ENCODE assay signal across 8 cellular contexts in genomic region chr19:21505459-21506393, GRCh38. TPM values are rescaled to one million over a fixed set of nuclear protein-coding genes. Genes with fewer than 3 reads are reported as not detected.
DNase-seq lines count a peak whose midpoint lies in the region; ATAC-seq and TF ChIP-seq lines count a peak whose summit lies in the region.

ZNF429 (plus strand) TSS chr19:21505602; CDS start chr19:21505772, 170 bp downstream.

- peak; percentile 100 for ATAC-seq in CD4-positive, CD25-positive, alpha-beta regulatory T cell (ENCODE audit: low read depth in 2 of 2)
- ATAC-seq in GM19438 (IDR thresholded peaks at IDR 0.05; ENCODE audit: low read depth, unreplicated experiment) (peak; percentile 100), HG03575 (IDR thresholded peaks at IDR 0.05; ENCODE audit: extremely low read depth, insufficient number of reproducible peaks, low FRiP score, unreplicated experiment) (peak; percentile 99), lung (ENCODE audit: insufficient read depth, low FRiP score) (peak; percentile 100)

- H3K4me1 ChIP-seq in CD4-positive, CD25-positive, alpha-beta regulatory T cell (ENCODE audit: control insufficient read depth, insufficient read depth, low read length, poor library complexity, severe bottlenecking) = peaks cover 17% of the 10 kb centered on the region
- peaks cover 3% of the 10 kb centered on the region in 2 donors for H3K4me1 ChIP-seq in lung (ENCODE audit: control insufficient read depth in 2 of 2, insufficient read depth in 2 of 2, low read length in 2 of 2)

- no peaks in the 10 kb centered on the region for H3K27me3 Mint-ChIP-seq in CD4-positive, CD25-positive, alpha-beta regulatory T cell

- peak within 1 kb of the TSS; percentile 99 to 100 (median 99) for H3K27ac Mint-ChIP-seq in CD4-positive, CD25-positive, alpha-beta regulatory T cell

- no peak for TF ChIP-seq CTCF in lung (IDR thresholded peaks at IDR 0.05; ENCODE audit: control extremely low read depth, extremely low read depth)

- peaks cover 0 to 3% of the 10 kb centered on the region in 2 experiments for H3K9me3 ChIP-seq in CD4-positive, CD25-positive, alpha-beta regulatory T cell (ENCODE audit: control insufficient read depth in 2 of 2, low read length in 2 of 2)
- no peaks in the 10 kb centered on the region for H3K9me3 ChIP-seq in lung (ENCODE audit: control insufficient read depth in 2 of 2, insufficient read depth in 1 of 2, low read length in 1 of 2)

- DNase-seq in CD4-positive, CD25-positive, alpha-beta regulatory T cell = peak; percentile 84 to 96 (median 92)
- DNase-seq in NCI-H82 treated with DMSO at 0.1 percent for 48 hours (lab: John Stamatoyannopoulos, UW; ENCODE audit: unreplicated experiment) (peak; percentile 89), lung (ENCODE audit: low spot score) (peak; percentile 95)
- DNase-seq in activated CD8-positive, alpha-beta memory T cell treated with anti-CD3 and anti-CD28 coated beads for 1 hour (ENCODE audit: extremely low read depth in 1 of 2, low read depth in 1 of 2) = peak; percentile 80
- DNase-seq in effector CD8-positive, alpha-beta T cell (lab: John Stamatoyannopoulos, UW) = peak; percentile 85
- DNase-seq in stimulated activated CD4-positive, alpha-beta T cell treated with anti-CD3 and anti-CD28 coated beads, TNF-alpha, amount 100 ng/mL, for 24 hours (ENCODE audit: low read depth in 3 of 3) = peak; percentile 82 to 85 (median 84)

- peaks cover 0 to 17% (median 4%) of the 10 kb centered on the region in 7 donors for H3K9me3 Mint-ChIP-seq in CD4-positive, CD25-positive, alpha-beta regulatory T cell

- peaks cover 17 to 52% (median 29%) of the 10 kb centered on the region in 4 donors for H3K4me1 Mint-ChIP-seq in CD4-positive, CD25-positive, alpha-beta regulatory T cell

- peak within 1 kb of the TSS; percentile 87 for H3K4me3 ChIP-seq in CD4-positive, CD25-positive, alpha-beta regulatory T cell (ENCODE audit: low read depth, low read length)
- peak within 1 kb of the TSS; percentile 92 for H3K4me3 ChIP-seq in lung

- WGBS in lung, 2 donors = 0 to 1% methylated on average over 43 of the region's 43 CpGs

- peaks cover 11% of the 10 kb centered on the region for H3K36me3 ChIP-seq in CD4-positive, CD25-positive, alpha-beta regulatory T cell (ENCODE audit: control insufficient read depth, insufficient read depth, low read length)
- H3K36me3 ChIP-seq in lung (ENCODE audit: control insufficient read depth in 2 of 2, insufficient read depth in 2 of 2, low read length in 2 of 2) = no peaks in the 10 kb centered on the region

- peak within 1 kb of the TSS; percentile 99 to 100 (median 100) for H3K4me3 Mint-ChIP-seq in CD4-positive, CD25-positive, alpha-beta regulatory T cell

- peak within 1 kb of the TSS; percentile 88 for H3K27ac ChIP-seq in CD4-positive, CD25-positive, alpha-beta regulatory T cell (ENCODE audit: insufficient read depth, low read length, poor library complexity, severe bottlenecking)
- peak within 1 kb of the TSS; percentile 92 to 93 for H3K27ac ChIP-seq in lung (ENCODE audit: low read depth in 1 of 2, low read length in 1 of 2)

- no peaks in the 10 kb centered on the region for H3K27me3 ChIP-seq in CD4-positive, CD25-positive, alpha-beta regulatory T cell (ENCODE audit: control insufficient read depth, insufficient read depth, low read length)
- H3K27me3 ChIP-seq in lung (ENCODE audit: control insufficient read depth, insufficient read depth) = no peaks in the 10 kb centered on the region

- H3K36me3 Mint-ChIP-seq in CD4-positive, CD25-positive, alpha-beta regulatory T cell = peaks cover 23% of the 10 kb centered on the region

RNA-seq across cellular contexts. Expression of gene ZNF429, which starts in this region (rescaled TPM):
- total RNA-seq in CD4-positive, CD25-positive, alpha-beta regulatory T cell = 14.7 TPM
- 10 to 100 TPM; 14.4 to 29.6 (median 22.3) TPM for polyA plus RNA-seq in CD4-positive, CD25-positive, alpha-beta regulatory T cell
- 10 to 100 TPM; 15.7 to 18.9 TPM for total RNA-seq in lung
- polyA plus RNA-seq in lung = 1 to 10 TPM; 5.4 to 5.7 TPM

Comparison
In these comparisons a context has a peak if more than half of its experiments do, and no peak if none do; other contexts are left out.
1. Peak in every context shown above with its lines: DNase-seq, ATAC-seq, H3K4me3 ChIP-seq and H3K27ac ChIP-seq.